In genomic region chr3:138435840-138436239, GRCh38 we compare ENCODE assay signal across 13 cellular contexts. TPM values are rescaled to one million over a fixed set of nuclear protein-coding genes. Genes with fewer than 3 reads are reported as not detected.
DNase-seq lines count a peak whose midpoint lies in the region; ATAC-seq and TF ChIP-seq lines count a peak whose summit lies in the region.
"Had no signal": no experiment of that assay in that cellular context is flagged by ENCODE, and none has a peak within 500 bp of the region (broad histone marks: within the 10 kb centered on the region; RNA-seq: fewer than 3 reads in every experiment).

No MANE protein-coding gene starts in this region.

- peaks cover 21% of the 10 kb centered on the region for H3K4me1 ChIP-seq in GM23248 (ENCODE audit: insufficient read depth)
- no peaks in the 10 kb centered on the region for H3K4me1 ChIP-seq in endodermal cell (ENCODE audit: control insufficient read depth, insufficient read depth, low read length)
- H3K4me1 ChIP-seq: HAP-1 had no signal

- H3K9ac ChIP-seq in GM23248 (no peak overlapping the region), endodermal cell (ENCODE audit: extremely low read depth, low read length, poor library complexity, severe bottlenecking) (no peak overlapping the region)

- H3K27ac ChIP-seq in GM23248, result no peak overlapping the region
- no peak overlapping the region for H3K27ac ChIP-seq in endodermal cell (ENCODE audit: low read depth, low read length)
- H3K27ac ChIP-seq in RWPE1, result no peak overlapping the region

- H3K4me3 Mint-ChIP-seq in endodermal cell (peak overlapping the region; percentile 60), nephron progenitor cell (peak overlapping the region; percentile 59)

- H3K4me1 Mint-ChIP-seq in endodermal cell (peaks cover 8% of the 10 kb centered on the region), nephron progenitor cell (peaks cover 8% of the 10 kb centered on the region)

- no peaks in the 10 kb centered on the region for H4K20me1 ChIP-seq in GM23248 (ENCODE audit: insufficient read depth)

- H3K9me3 ChIP-seq in GM23248 (ENCODE audit: low read depth), result no peaks in the 10 kb centered on the region
- H3K9me3 ChIP-seq in endodermal cell (ENCODE audit: control insufficient read depth, low read length), result peaks cover 7% of the 10 kb centered on the region

- no peaks in the 10 kb centered on the region for H3K9me2 ChIP-seq in GM23248 (ENCODE audit: insufficient read depth)

- H3K27me3 Mint-ChIP-seq in endodermal cell (ENCODE audit: insufficient read depth), result peaks cover 54% of the 10 kb centered on the region
- peaks cover 85% of the 10 kb centered on the region for H3K27me3 Mint-ChIP-seq in nephron progenitor cell (ENCODE audit: low read depth, poor library complexity)

- H3F3A ChIP-seq in GM23248 (ENCODE audit: insufficient read depth), result peaks cover 8% of the 10 kb centered on the region

- no peaks in the 10 kb centered on the region for H3K79me2 ChIP-seq in GM23248 (ENCODE audit: insufficient read depth)

- H3K9me3 Mint-ChIP-seq in endodermal cell (peaks cover 10% of the 10 kb centered on the region), nephron progenitor cell (peaks cover 27% of the 10 kb centered on the region)

- H3K27me3 ChIP-seq in GM23248 (replicated peaks; ENCODE audit: insufficient read depth) (peaks cover 14% of the 10 kb centered on the region), endodermal cell (ENCODE audit: control insufficient read depth, insufficient read depth, low read length, poor library complexity, severe bottlenecking) (peaks cover 49% of the 10 kb centered on the region)

- DNase-seq in AG10803 (ENCODE audit: low read depth) (no peak), GM23248 (no peak), endodermal cell (no peak), nephron progenitor cell (no peak), inferior parietal cortex (ENCODE audit: extremely low spot score) (no peak), RWPE1 (ENCODE audit: low spot score) (no peak), NCI-H2171 treated with DMSO at 0.1 percent for 48 hours (lab: John Stamatoyannopoulos, UW) (no peak)
- DNase-seq: NCI-H2029 had no signal

- TF ChIP-seq CTCF in AG10803 (conservative IDR thresholded peaks at IDR 0.05; ENCODE audit: low read length) (no peak), endodermal cell (conservative IDR thresholded peaks at IDR 0.05) (no peak), nephron progenitor cell (IDR thresholded peaks at IDR 0.05) (no peak), RWPE1 (conservative IDR thresholded peaks at IDR 0.05; ENCODE audit: low read depth) (no peak)

- H3K27ac Mint-ChIP-seq in endodermal cell (no peak overlapping the region), nephron progenitor cell (no peak overlapping the region)
- H3K27ac Mint-ChIP-seq: CD14-positive monocyte had no signal

- in situ Hi-C loops in GM23248 (cut with MboI), result no loop called here

- 38 to 42% methylated on average over 8 of the region's 8 CpGs for WGBS in GM23248 (ENCODE audit: low coverage in 1 of 2, low lambda C conversion rate in 2 of 2, missing lambda C conversion rate in 2 of 2), 2 experiments
- 79 to 90% methylated on average over 3 to 8 of the region's 8 CpGs for WGBS in endodermal cell (ENCODE audit: insufficient coverage in 1 of 2, insufficient read length in 1 of 2), 2 experiments

- no peak overlapping the region for H3K4me2 ChIP-seq in GM23248 (ENCODE audit: unreplicated experiment)

- H3K36me3 ChIP-seq in GM23248 (ENCODE audit: low read depth) (no peaks in the 10 kb centered on the region), endodermal cell (ENCODE audit: control insufficient read depth, insufficient read depth, low read length) (no peaks in the 10 kb centered on the region)
- H3K36me3 ChIP-seq: HAP-1 had no signal

- no peak for ATAC-seq in HG02885 (IDR thresholded peaks at IDR 0.05; ENCODE audit: poor library complexity, unreplicated experiment)
- ATAC-seq: K562 had no signal

- H3K4me3 ChIP-seq in AG10803 (ENCODE audit: low read length), result peak overlapping the region; percentile 61; the same call in 1 of the 2 replicates
- H3K4me3 ChIP-seq in GM23248, result peak overlapping the region; percentile 70; the same call in 1 of the 2 replicates
- H3K4me3 ChIP-seq in endodermal cell (ENCODE audit: low read length), result peak overlapping the region; percentile 79
- H3K4me3 ChIP-seq: K562 had no signal

- POLR2A ChIA-PET in RWPE1 (lab: Yijun Ruan, JAX; ENCODE audit: low non-redundant PET), result no interaction called here

- H2AFZ ChIP-seq in GM23248, result peak overlapping the region; percentile 77

- H3K36me3 Mint-ChIP-seq in endodermal cell (ENCODE audit: low read depth), result no peaks in the 10 kb centered on the region
- H3K36me3 Mint-ChIP-seq in nephron progenitor cell (ENCODE audit: low read depth), result no peaks in the 10 kb centered on the region
- H3K36me3 Mint-ChIP-seq: CD14-positive monocyte had no signal

- CTCF ChIA-PET in RWPE1 (lab: Yijun Ruan, JAX), result no interaction called here

RNA-seq across cellular contexts. Expression of gene ESYT3, which starts 1.4 kb away (rescaled TPM):
- 0.63 and 1.3 TPM in 2 replicates for total RNA-seq in GM23248 (2014; rRNA removed; shearing (Covaris generic))
- 0.38 and 0.48 TPM in 2 replicates for polyA plus RNA-seq in GM23248 (2016; fragmentation: Nextera tagmentation; extraction: Ambion mirVana)
- total RNA-seq in endodermal cell, result 10 to 100 TPM in 1 of 2 donors, 1 to 10 TPM in 1; 7.7 to 10.2 TPM
- polyA plus RNA-seq in endodermal cell (2013, experiment 1 of 2), result 1.5 TPM
- polyA plus RNA-seq in endodermal cell (2013, experiment 2 of 2), result 0.70 TPM
- total RNA-seq: K562, lung microvascular endothelial cell had no signal
- polyA plus RNA-seq: CD14-positive monocyte, K562 had no signal
